ENCODE assay signal across 25 cellular contexts in genomic region chr5:148769941-148770340, GRCh38.
"Had no signal": no experiment of that assay in that cellular context is flagged by ENCODE, and none has a peak within 500 bp of the region (broad histone marks: within the 10 kb centered on the region; RNA-seq: fewer than 3 reads in every experiment).

No MANE protein-coding gene starts in this region.

- H3K4me1 ChIP-seq: colonic mucosa, esophagus muscularis mucosa, gastrocnemius medialis, gastroesophageal sphincter had no signal

- H3K27me3 ChIP-seq: colonic mucosa, dorsolateral prefrontal cortex, esophagus muscularis mucosa, esophagus squamous epithelium, foreskin keratinocyte, gastrocnemius medialis, gastroesophageal sphincter, heart right ventricle had no signal

- H3K9me3 Mint-ChIP-seq: dendritic cell treated with granulocyte-macrophage colony-stimulating factor and Interleukin-4, amounts not matched to agents 40 ng/mL and 50 ng/mL, for 4 days; effector memory CD8-positive, alpha-beta T cell; endodermal cell had no signal

- H3K27ac ChIP-seq: colonic mucosa, coronary artery, dorsolateral prefrontal cortex, epithelial cell of prostate, esophagus muscularis mucosa, esophagus squamous epithelium, foreskin keratinocyte, gastrocnemius medialis, gastroesophageal sphincter, heart left ventricle, heart right ventricle had no signal

- H3K27me3 Mint-ChIP-seq: dendritic cell treated with granulocyte-macrophage colony-stimulating factor and Interleukin-4, amounts not matched to agents 40 ng/mL and 50 ng/mL, for 4 days had no signal

- H3K27ac Mint-ChIP-seq: dendritic cell treated with granulocyte-macrophage colony-stimulating factor and Interleukin-4, amounts not matched to agents 40 ng/mL and 50 ng/mL, for 4 days; effector memory CD8-positive, alpha-beta T cell; endodermal cell had no signal

- H3K4me3 Mint-ChIP-seq: dendritic cell treated with granulocyte-macrophage colony-stimulating factor and Interleukin-4, amounts not matched to agents 40 ng/mL and 50 ng/mL, for 4 days; effector memory CD8-positive, alpha-beta T cell; endodermal cell had no signal

- H3K4me3 ChIP-seq: colonic mucosa, coronary artery, dorsolateral prefrontal cortex, esophagus muscularis mucosa, esophagus squamous epithelium, gastrocnemius medialis, gastroesophageal sphincter, heart left ventricle, heart right ventricle had no signal

- H3K36me3 ChIP-seq: colonic mucosa, esophagus muscularis mucosa, esophagus squamous epithelium, gastrocnemius medialis, gastroesophageal sphincter, heart left ventricle, heart right ventricle had no signal

- H3K9me3 ChIP-seq: colonic mucosa, esophagus muscularis mucosa, esophagus squamous epithelium, gastrocnemius medialis, gastroesophageal sphincter, heart left ventricle, heart right ventricle had no signal

- DNase-seq: colonic mucosa; cortex of kidney; dermis blood vessel endothelial cell; dorsolateral prefrontal cortex; effector CD4-positive, alpha-beta T cell; effector CD8-positive, alpha-beta T cell; effector memory CD4-positive, alpha-beta T cell; effector memory CD8-positive, alpha-beta T cell; endodermal cell; erythroblast; esophagus squamous epithelium; foreskin fibroblast; foreskin melanocyte; gastrocnemius medialis; glutamatergic neuron; head of caudate nucleus; heart left ventricle; heart right ventricle had no signal

- ATAC-seq: effector memory CD8-positive, alpha-beta T cell; esophagus mucosa; foreskin keratinocyte; gastrocnemius medialis; gastroesophageal sphincter; heart left ventricle; heart right ventricle had no signal
